Comparison of ENCODE assay signal across 24 cellular contexts in genomic region chr11:134759855-134760254, GRCh38.
"Had no signal": no experiment of that assay in that cellular context is flagged by ENCODE, and none has a peak within 500 bp of the region (broad histone marks: within the 10 kb centered on the region; RNA-seq: fewer than 3 reads in every experiment).

No MANE protein-coding gene starts in this region.

- H3K27ac ChIP-seq: epithelial cell of prostate, foreskin keratinocyte, gastroesophageal sphincter, heart left ventricle, left ventricle myocardium inferior, lower lobe of right lung, prostate gland, sigmoid colon, stomach, testis, tibial artery had no signal

- H3K4me3 ChIP-seq: gastroesophageal sphincter, heart left ventricle, left ventricle myocardium inferior, lower lobe of right lung, prostate gland, sigmoid colon, stomach, testis, tibial artery had no signal

- H3K4me1 Mint-ChIP-seq: central memory CD8-positive, alpha-beta T cell; natural killer cell; stimulated activated effector memory CD8-positive, alpha-beta T cell treated with anti-CD3 and anti-CD28 coated beads, Interleukin-12 subunit alpha, Interleukin-12 subunit beta, amount 100 ng/mL, for 72 hours had no signal

- DNase-seq: cortex of kidney; effector CD4-positive, alpha-beta T cell; foreskin keratinocyte; heart left ventricle; hippocampal formation; kidney glomerular epithelial cell; left colon; left ventricle myocardium inferior; lower lobe of right lung; natural killer cell; right cardiac atrium; sigmoid colon; stimulated activated CD4-positive, alpha-beta T cell treated with anti-CD3 and anti-CD28 coated beads, Interleukin-2, amount 100 ng/mL, for 24 hours; stimulated activated CD4-positive, alpha-beta T cell treated with anti-CD3 and anti-CD28 coated beads, Interleukin-4, amount 100 ng/mL, for 24 hours; stimulated activated naive CD4-positive, alpha-beta T cell treated with Interleukin-2 at 50 U/mL for 16 hours; stomach; testis; tibial artery had no signal

- H3K36me3 Mint-ChIP-seq: natural killer cell; stimulated activated effector memory CD8-positive, alpha-beta T cell treated with anti-CD3 and anti-CD28 coated beads, Interleukin-12 subunit alpha, Interleukin-12 subunit beta, amount 100 ng/mL, for 72 hours; type B pancreatic cell had no signal

- H3K27ac Mint-ChIP-seq: natural killer cell; stimulated activated effector memory CD8-positive, alpha-beta T cell treated with anti-CD3 and anti-CD28 coated beads, Interleukin-12 subunit alpha, Interleukin-12 subunit beta, amount 100 ng/mL, for 72 hours; type B pancreatic cell had no signal

- H3K9me3 Mint-ChIP-seq: central memory CD8-positive, alpha-beta T cell; natural killer cell; stimulated activated effector memory CD8-positive, alpha-beta T cell treated with anti-CD3 and anti-CD28 coated beads, Interleukin-12 subunit alpha, Interleukin-12 subunit beta, amount 100 ng/mL, for 72 hours; type B pancreatic cell had no signal

- H3K27me3 ChIP-seq: foreskin keratinocyte, sigmoid colon, testis, tibial artery had no signal

- H3K4me3 Mint-ChIP-seq: central memory CD8-positive, alpha-beta T cell; natural killer cell; stimulated activated effector memory CD8-positive, alpha-beta T cell treated with anti-CD3 and anti-CD28 coated beads, Interleukin-12 subunit alpha, Interleukin-12 subunit beta, amount 100 ng/mL, for 72 hours; type B pancreatic cell had no signal

- H3K36me3 ChIP-seq: gastroesophageal sphincter, heart left ventricle, left ventricle myocardium inferior, lower lobe of right lung, prostate gland, sigmoid colon, stomach, tibial artery had no signal

- H3K4me1 ChIP-seq: foreskin keratinocyte, gastroesophageal sphincter, heart left ventricle, left ventricle myocardium inferior, lower lobe of right lung, prostate gland, sigmoid colon, stomach, tibial artery had no signal

- H3K9me3 ChIP-seq: gastroesophageal sphincter, heart left ventricle, left ventricle myocardium inferior, lower lobe of right lung, prostate gland, sigmoid colon, stomach, testis, tibial artery had no signal
